Comparison of ENCODE assay signal across 8 cellular contexts in the genomic region with DNA sequence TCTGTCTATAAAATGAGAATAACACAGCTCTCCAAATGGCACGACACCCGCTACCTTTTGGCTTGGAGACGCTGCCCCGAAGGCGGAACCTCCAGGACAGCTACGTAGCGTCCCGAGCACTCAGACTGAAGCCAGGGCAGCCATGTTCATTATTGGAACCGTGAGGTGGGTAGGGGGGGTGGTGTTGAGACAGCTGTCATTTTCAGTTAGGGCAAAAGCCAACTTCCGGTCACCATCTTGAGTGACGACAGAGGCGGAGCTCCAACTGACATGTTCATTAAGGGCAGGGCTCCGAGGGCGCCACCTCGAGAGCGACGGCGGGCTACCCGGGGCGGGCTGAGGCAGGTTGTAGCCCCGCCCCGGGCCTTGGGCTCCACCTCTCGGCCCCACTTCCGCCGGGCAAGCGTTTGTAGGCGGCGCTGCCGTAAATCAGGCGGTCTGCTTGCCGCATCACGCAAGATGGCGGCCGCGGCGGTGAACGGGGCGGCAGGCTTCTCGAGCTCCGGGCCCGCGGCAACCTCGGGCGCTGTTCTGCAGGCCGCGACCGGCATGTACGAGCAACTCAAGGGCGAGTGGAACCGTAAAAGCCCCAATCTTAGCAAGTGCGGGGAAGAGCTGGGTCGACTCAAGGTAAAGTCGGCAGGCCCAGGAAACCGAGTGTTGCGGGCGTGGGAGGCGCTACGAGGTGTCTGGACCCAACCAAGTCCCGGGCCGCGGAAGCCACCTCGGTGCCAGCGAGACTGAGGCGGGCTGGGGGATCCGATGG. TPM values are rescaled to one million over a fixed set of nuclear protein-coding genes. Genes with fewer than 3 reads are reported as not detected.
DNase-seq lines count a peak whose midpoint lies in the region; FAIRE-seq and TF ChIP-seq lines count a peak whose summit lies in the region.

PSMD8 (plus strand) TSS at position 240 of the 766 bp plus-strand sequence; CDS start at position 271, 31 bp downstream.

- peaks cover 31% of the 10 kb centered on the region for H3K36me3 Mint-ChIP-seq in activated naive CD4-positive, alpha-beta T cell treated with anti-CD3 and anti-CD28 coated beads for 36 hours (ENCODE audit: low read depth)

- H3K9me3 Mint-ChIP-seq in activated naive CD4-positive, alpha-beta T cell treated with anti-CD3 and anti-CD28 coated beads for 36 hours: no peaks in the 10 kb centered on the region

- H3K36me3 ChIP-seq in GM06990 (ENCODE audit: control insufficient read depth, insufficient read depth, low read length) (peaks cover 11% of the 10 kb centered on the region), neuronal stem cell (replicated peaks in 1 of 2; ENCODE audit: control insufficient read depth in 2 of 2, insufficient read depth in 2 of 2, low read length in 2 of 2) (peaks cover 10 to 32% of the 10 kb centered on the region in 2 donors)

- H2AK5ac ChIP-seq in neuronal stem cell (ENCODE audit: low read depth, low read length): no peak within 1 kb of the TSS

- peak within 1 kb of the TSS; percentile 96 for H3K4me3 ChIP-seq in GM06990 (replicated peaks; ENCODE audit: low read depth, low read length)
- peak within 1 kb of the TSS; percentile 97 for H3K4me3 ChIP-seq in HFF-Myc (replicated peaks; ENCODE audit: low read depth, low read length)
- peak within 1 kb of the TSS; percentile 76 to 91 for H3K4me3 ChIP-seq in neuronal stem cell (ENCODE audit: low read length in 2 of 2)

- H3K4me1 ChIP-seq in neuronal stem cell (ENCODE audit: control insufficient read depth in 2 of 2, insufficient read depth in 1 of 2, low read depth in 1 of 2, low read length in 2 of 2): peaks cover 8 to 9% of the 10 kb centered on the region in 2 donors

- H3K4me2 ChIP-seq in neuronal stem cell (ENCODE audit: insufficient read depth, low read length, poor library complexity, severe bottlenecking): peak within 1 kb of the TSS; percentile 72

- H3K27ac Mint-ChIP-seq in activated naive CD4-positive, alpha-beta T cell treated with anti-CD3 and anti-CD28 coated beads for 36 hours: peak within 1 kb of the TSS; percentile 93

- no peak within 1 kb of the TSS for H4K8ac ChIP-seq in neuronal stem cell (ENCODE audit: low read depth, low read length)

- H2BK5ac ChIP-seq in neuronal stem cell (ENCODE audit: low read length): no peak within 1 kb of the TSS

- no peaks in the 10 kb centered on the region for H3K27me3 Mint-ChIP-seq in activated naive CD4-positive, alpha-beta T cell treated with anti-CD3 and anti-CD28 coated beads for 36 hours (ENCODE audit: low read depth)

- H3K4me3 Mint-ChIP-seq in activated naive CD4-positive, alpha-beta T cell treated with anti-CD3 and anti-CD28 coated beads for 36 hours: peak within 1 kb of the TSS; percentile 98

- H2BK120ac ChIP-seq in neuronal stem cell (ENCODE audit: low read depth, low read length): no peak within 1 kb of the TSS

- peak within 1 kb of the TSS; percentile 94 for H2AFZ ChIP-seq in neuronal stem cell (ENCODE audit: low read length)

- H3K4ac ChIP-seq in neuronal stem cell (ENCODE audit: low read length): no peak within 1 kb of the TSS

- H3K14ac ChIP-seq in neuronal stem cell (ENCODE audit: low read length): peak within 1 kb of the TSS; percentile 86

- peak within 1 kb of the TSS; percentile 39 for H3K27ac ChIP-seq in neuronal stem cell (replicated peaks; ENCODE audit: low read length)

- peaks cover 10% of the 10 kb centered on the region for H3K79me1 ChIP-seq in neuronal stem cell (ENCODE audit: low read depth, low read length)

- H3K18ac ChIP-seq in neuronal stem cell (ENCODE audit: low read length): peak within 1 kb of the TSS; percentile 97

- WGBS in neuronal stem cell (ENCODE audit: extremely low coverage in 2 of 2, insufficient read length in 2 of 2, insufficient replicate concordance in 1 of 2), 2 donors: no CpG with 5 or more reads among the region's 65 CpGs

- CTCF ChIA-PET in activated naive CD4-positive, alpha-beta T cell treated with anti-CD3 and anti-CD28 coated beads for 36 hours (lab: Charles Lee): interaction anchor here (0.6 to 2.3 kb wide), 18 partner anchors 10 to 1062 kb away, joined by 3 to 26 read pairs (median 3); partner anchors contain the start of genes CATSPERG, FAM98C and GGN

- TF ChIP-seq CTCF in GM06990 (IDR thresholded peaks at IDR 0.05; ENCODE audit: insufficient read depth, low read length, poor library complexity, severe bottlenecking) (peak; percentile 18), HFF-Myc (IDR thresholded peaks at IDR 0.05; ENCODE audit: low read depth, low read length, missing control alignments) (peak; percentile 9), subcutaneous adipose tissue (IDR thresholded peaks at IDR 0.05; ENCODE audit: low read depth) (no peak)

- H3K27me3 ChIP-seq in GM06990 (replicated peaks; ENCODE audit: control insufficient read depth, insufficient read depth, low read length): no peaks in the 10 kb centered on the region
- H3K27me3 ChIP-seq in neuronal stem cell (ENCODE audit: control insufficient read depth in 3 of 3, insufficient read depth in 3 of 3, low read depth in 1 of 3, low read length in 3 of 3): peaks cover 0 to 15% (median 0%) of the 10 kb centered on the region in 3 experiments

- no peak within 1 kb of the TSS for H2BK12ac ChIP-seq in neuronal stem cell (ENCODE audit: low read length)

- peak within 1 kb of the TSS; percentile 51 for H2BK15ac ChIP-seq in neuronal stem cell (ENCODE audit: low read length)

- no peak within 1 kb of the TSS for H4K91ac ChIP-seq in neuronal stem cell (ENCODE audit: low read depth, low read length, poor library complexity)

- DNase-seq in GM06990 (ENCODE audit: extremely low read depth, insufficient read length) (peak; percentile 99), HFF-Myc (ENCODE audit: extremely low read depth, low read depth) (peak; percentile 96), NAMALWA (ENCODE audit: low spot score) (peak; percentile 99), SK-N-DZ (ENCODE audit: low spot score) (peak; percentile 98), frontal cortex (ENCODE audit: low spot score in 2 of 2) (peak; percentile 99), neuronal stem cell (ENCODE audit: low spot score) (peak; percentile 98)
- peak; percentile 100 for DNase-seq in activated naive CD4-positive, alpha-beta T cell treated with anti-CD3 and anti-CD28 coated beads for 36 hours

- FAIRE-seq in frontal cortex (lab: Jason Lieb, UNC): peak; percentile 97

- H3K23ac ChIP-seq in neuronal stem cell (ENCODE audit: low read depth, low read length, poor library complexity): peak within 1 kb of the TSS; percentile 99

- H3K9ac ChIP-seq in neuronal stem cell (ENCODE audit: low read depth, low read length, poor library complexity): peak within 1 kb of the TSS; percentile 99

- peaks cover 31% of the 10 kb centered on the region for H3K4me1 Mint-ChIP-seq in activated naive CD4-positive, alpha-beta T cell treated with anti-CD3 and anti-CD28 coated beads for 36 hours (ENCODE audit: low read depth)

- intact Hi-C loops in activated naive CD4-positive, alpha-beta T cell treated with anti-CD3 and anti-CD28 coated beads for 36 hours (cut with micrococcal nuclease): loop anchor here (1.0 to 10.0 kb wide), 8 partner anchors 13 to 480 kb away; partner anchors contain the start of genes FAM98C and SPINT2

- H3K9me3 ChIP-seq in neuronal stem cell (replicated peaks in 1 of 2; ENCODE audit: control insufficient read depth in 2 of 2, insufficient read depth in 1 of 2, low read depth in 1 of 2, low read length in 2 of 2): no peaks in the 10 kb centered on the region

RNA-seq across cellular contexts. Expression of gene PSMD8, which starts in this region (rescaled TPM):
- 321 and 441 TPM in 2 replicates for polyA plus RNA-seq in SK-N-DZ (2014; cell fraction: cytosol; rRNA removed)
- 139 and 164 TPM in 2 replicates for polyA plus RNA-seq in SK-N-DZ (2014; cell fraction: nucleus; rRNA removed)
- total RNA-seq in activated naive CD4-positive, alpha-beta T cell treated with anti-CD3 and anti-CD28 coated beads for 36 hours: 100 to 1,000 TPM; 194 to 204 TPM
- total RNA-seq in frontal cortex: 107 TPM
- polyA plus RNA-seq in neuronal stem cell (2013, experiment 1 of 2): 142 TPM
- 138 TPM for polyA plus RNA-seq in neuronal stem cell (2013, experiment 2 of 2)
- 100 to 1,000 TPM; 242 to 452 (median 398) TPM for total RNA-seq in subcutaneous adipose tissue

Comparison
In these comparisons a context has a peak if more than half of its experiments do, and no peak if none do; other contexts are left out.
1. Peak in every context shown above with its lines: DNase-seq, H3K4me3 ChIP-seq and H3K27ac ChIP-seq.